In the genomic region with DNA sequence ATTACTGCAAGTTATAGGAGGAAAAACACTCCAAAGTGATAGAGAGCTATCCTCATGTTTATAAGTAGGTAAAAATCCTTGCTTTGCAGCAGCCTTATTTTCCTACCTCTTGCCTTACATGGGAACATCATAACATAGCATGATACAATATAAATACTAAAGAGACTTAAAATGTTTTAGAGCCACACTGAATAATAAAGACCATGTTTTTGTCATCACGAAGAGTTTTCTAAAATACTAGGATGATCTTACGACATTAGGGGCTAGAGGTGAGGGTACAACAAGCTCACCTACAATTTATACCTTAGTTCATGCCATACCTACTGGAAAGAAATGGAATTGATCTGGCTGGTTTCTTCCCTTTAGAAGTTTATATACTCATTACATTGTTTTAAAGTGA, we compare ENCODE assay signal across 16 cellular contexts.
DNase-seq lines count a peak whose midpoint lies in the region; ATAC-seq and TF ChIP-seq lines count a peak whose summit lies in the region.
"Had no signal": no experiment of that assay in that cellular context is flagged by ENCODE, and none has a peak within 500 bp of the region (broad histone marks: within the 10 kb centered on the region; RNA-seq: fewer than 3 reads in every experiment).

No MANE protein-coding gene starts in this region.

- H3K27me3 ChIP-seq in right cardiac atrium (ENCODE audit: control insufficient read depth, insufficient read depth), result no peaks in the 10 kb centered on the region
- H3K27me3 ChIP-seq in brain microvascular endothelial cell (replicated peaks), result no peaks in the 10 kb centered on the region
- H3K27me3 ChIP-seq in lower lobe of right lung (ENCODE audit: low read depth), result no peaks in the 10 kb centered on the region
- H3K27me3 ChIP-seq: uterus had no signal

- H3K4me1 ChIP-seq in right cardiac atrium (ENCODE audit: control insufficient read depth, insufficient read depth, low read length) (no peaks in the 10 kb centered on the region), lower lobe of right lung (no peaks in the 10 kb centered on the region)
- H3K4me1 ChIP-seq: uterus had no signal

- intact Hi-C loops in right cardiac atrium (cut with DNase I), result loop anchor here in 1 of 4 donors (10.0 kb wide), 1 partner anchor 576 kb away; no protein-coding TSS in a partner anchor
- intact Hi-C loops in Right ventricle myocardium superior (cut with DNase I), result no loop called here
- intact Hi-C loops in lower lobe of right lung (cut with DNase I), result no loop called here
- intact Hi-C loops in sciatic nerve (cut with DNase I), result no loop called here

- DNase-seq in right cardiac atrium (no peak), Right ventricle myocardium superior (no peak), brain microvascular endothelial cell (no peak), lower lobe of right lung (no peak), sciatic nerve (ENCODE audit: low spot score) (no peak), RWPE1 (ENCODE audit: low spot score) (no peak)
- no peak for DNase-seq in activated T-cell treated with anti-CD3 and anti-CD28 coated beads, Interleukin-2, amount 50 U/mL, for 4 hours
- DNase-seq: activated CD4-positive, alpha-beta T cell treated with anti-CD3 and anti-CD28 coated beads, Interleukin-2, amount 50 U/mL, for 1 hour; activated gamma-delta T cell treated with Interleukin-2 at 50 U/mL for 16 hours; mucosa of descending colon; NCI-H1105; T-cell; uterus had no signal

- H3K36me3 ChIP-seq in brain microvascular endothelial cell (replicated peaks) (no peaks in the 10 kb centered on the region), lower lobe of right lung (peaks cover 7% of the 10 kb centered on the region)
- H3K36me3 ChIP-seq: uterus had no signal

- H3K4me3 Mint-ChIP-seq in activated T-cell treated with anti-CD3 and anti-CD28 coated beads, Interleukin-2, amount 50 U/mL, for 4 hours, result no peak overlapping the region
- H3K4me3 Mint-ChIP-seq: dendritic cell treated with granulocyte-macrophage colony-stimulating factor and Interleukin-4, amounts not matched to agents 40 ng/mL and 50 ng/mL, for 4 days; T-cell had no signal

- no peaks in the 10 kb centered on the region for H3K9me3 Mint-ChIP-seq in activated T-cell treated with anti-CD3 and anti-CD28 coated beads, Interleukin-2, amount 50 U/mL, for 4 hours
- H3K9me3 Mint-ChIP-seq: dendritic cell treated with granulocyte-macrophage colony-stimulating factor and Interleukin-4, amounts not matched to agents 40 ng/mL and 50 ng/mL, for 4 days; T-cell had no signal

- 76% methylated on average over 2 of the region's 2 CpGs for WGBS in right cardiac atrium

- H3K27me3 Mint-ChIP-seq in activated T-cell treated with anti-CD3 and anti-CD28 coated beads, Interleukin-2, amount 50 U/mL, for 4 hours (ENCODE audit: low read depth), result no peaks in the 10 kb centered on the region
- H3K27me3 Mint-ChIP-seq: dendritic cell treated with granulocyte-macrophage colony-stimulating factor and Interleukin-4, amounts not matched to agents 40 ng/mL and 50 ng/mL, for 4 days; T-cell had no signal

- CTCF ChIA-PET in RWPE1 (lab: Yijun Ruan, JAX), result interaction anchor here (0.6 kb wide), 2 partner anchors 259 to 1222 kb away, joined by 3 read pairs; no protein-coding TSS in a partner anchor

- POLR2A ChIA-PET in RWPE1 (lab: Yijun Ruan, JAX; ENCODE audit: low non-redundant PET), result no interaction called here

- peak overlapping the region; percentile 46 for H3K4me3 ChIP-seq in right cardiac atrium (ENCODE audit: low read length)
- H3K4me3 ChIP-seq in brain microvascular endothelial cell (ENCODE audit: low read depth, low read length), result peak overlapping the region; percentile 2
- peak overlapping the region; percentile 39 for H3K4me3 ChIP-seq in lower lobe of right lung
- H3K4me3 ChIP-seq: mucosa of descending colon had no signal

- ATAC-seq in right cardiac atrium (no peak), Right ventricle myocardium superior (ENCODE audit: poor library complexity) (no peak), lower lobe of right lung (no peak), HG03139 (IDR thresholded peaks at IDR 0.05; ENCODE audit: unreplicated experiment) (no peak), sciatic nerve (no peak)
- ATAC-seq in activated T-cell treated with anti-CD3 and anti-CD28 coated beads, Interleukin-2, amount 50 U/mL, for 4 hours, result no peak
- ATAC-seq: mucosa of descending colon, T-cell had no signal

- in situ Hi-C loops in brain microvascular endothelial cell (cut with HindIII; ENCODE audit: low pct_ligation_motif_present, low sequenced_read_pairs), result no loop called here

- TF ChIP-seq CTCF in brain microvascular endothelial cell (IDR thresholded peaks at IDR 0.05; ENCODE audit: low read depth, low read length, missing control alignments) (no peak), lower lobe of right lung (IDR thresholded peaks at IDR 0.05) (no peak), RWPE1 (conservative IDR thresholded peaks at IDR 0.05; ENCODE audit: low read depth) (no peak)

- H3K9me3 ChIP-seq in right cardiac atrium (ENCODE audit: control insufficient read depth, low read length) (no peaks in the 10 kb centered on the region), lower lobe of right lung (no peaks in the 10 kb centered on the region)
- H3K9me3 ChIP-seq: mucosa of descending colon, uterus had no signal

- H3K36me3 Mint-ChIP-seq in activated T-cell treated with anti-CD3 and anti-CD28 coated beads, Interleukin-2, amount 50 U/mL, for 4 hours (ENCODE audit: insufficient read depth), result peaks cover 8% of the 10 kb centered on the region

- H3K27ac ChIP-seq in right cardiac atrium (ENCODE audit: low read length) (no peak overlapping the region), brain microvascular endothelial cell (no peak overlapping the region), lower lobe of right lung (no peak overlapping the region), RWPE1 (no peak overlapping the region)
- H3K27ac ChIP-seq: C4-2B had no signal

- H3K4me1 Mint-ChIP-seq in activated T-cell treated with anti-CD3 and anti-CD28 coated beads, Interleukin-2, amount 50 U/mL, for 4 hours (ENCODE audit: low read depth), result peaks cover 15% of the 10 kb centered on the region
